In the genomic region with DNA sequence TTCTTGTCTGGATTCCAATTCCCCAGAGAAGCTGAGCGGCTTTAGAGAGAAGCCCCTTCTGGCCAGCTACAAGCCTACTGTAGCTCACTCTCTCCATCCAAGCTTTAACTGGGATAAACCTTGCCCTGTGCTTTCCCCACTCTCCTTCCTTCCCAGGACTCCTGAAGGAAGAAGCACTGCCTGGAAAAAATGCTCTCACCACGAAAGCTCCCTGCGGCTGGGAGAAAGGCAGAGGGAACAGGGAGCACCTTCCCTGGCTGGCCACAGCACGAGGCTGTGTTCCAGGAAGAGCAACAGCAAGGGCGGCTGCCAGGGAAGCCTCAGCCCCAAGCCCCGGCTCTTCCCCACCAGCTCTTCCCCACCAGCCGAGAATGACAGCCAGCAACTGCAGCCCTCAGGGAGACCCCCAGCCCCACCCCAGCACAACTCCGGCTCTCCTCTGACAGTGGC, we compare ENCODE assay signal across 8 cellular contexts. TPM values are rescaled to one million over a fixed set of nuclear protein-coding genes. Genes with fewer than 3 reads are reported as not detected.
A peak's percentile ranks its signal among the peaks of the same experiment; 100 is the strongest.
DNase-seq lines count a peak whose midpoint lies in the region; ATAC-seq and TF ChIP-seq lines count a peak whose summit lies in the region.

No MANE protein-coding gene starts in this region.

- peak overlapping the region; percentile 94 for H3K9ac ChIP-seq in BLaER1
- H3K9ac ChIP-seq in muscle layer of colon (ENCODE audit: low read length): peak overlapping the region; percentile 78

- H3K4me2 ChIP-seq in BLaER1: peak overlapping the region; percentile 99

- H3K4me3 ChIP-seq in BLaER1 (peak overlapping the region; percentile 63), MG63 (no peak overlapping the region), dorsolateral prefrontal cortex (peak overlapping the region in 53 of 59 donors; percentile 1 to 53 (median 30)), muscle layer of colon (ENCODE audit: low read depth in 1 of 2, low read length in 2 of 2) (peak overlapping the region; percentile 15 to 67)

- ATAC-seq in HG03342 (IDR thresholded peaks at IDR 0.05; ENCODE audit: unreplicated experiment) (no peak), GM18858 (IDR thresholded peaks at IDR 0.05; ENCODE audit: unreplicated experiment) (no peak)

- TF ChIP-seq CTCF in dorsolateral prefrontal cortex (IDR thresholded peaks at IDR 0.05 in 54 of 56, conservative IDR thresholded peaks at IDR 0.05 in 2 of 56; ENCODE audit: low read depth in 1 of 56, partially characterized antibody in 56 of 56): no peak

- H3K36me3 ChIP-seq in BLaER1 (no peaks in the 10 kb centered on the region), MG63 (peaks cover 8% of the 10 kb centered on the region), muscle layer of colon (ENCODE audit: insufficient read depth, low read length) (no peaks in the 10 kb centered on the region)

- no peaks in the 10 kb centered on the region for H3K27me3 ChIP-seq in BLaER1
- no peaks in the 10 kb centered on the region for H3K27me3 ChIP-seq in MG63
- H3K27me3 ChIP-seq in dorsolateral prefrontal cortex: no peaks in the 10 kb centered on the region
- H3K27me3 ChIP-seq in muscle layer of colon (ENCODE audit: control insufficient read depth in 1 of 2, insufficient read depth in 2 of 2, low read length in 2 of 2): no peaks in the 10 kb centered on the region

- DNase-seq in MG63 (peak; percentile 43), dorsolateral prefrontal cortex (peak in 1 of 10 donors; percentile 62), HuH-7.5 (ENCODE audit: low spot score) (no peak), RKO (ENCODE audit: low spot score) (no peak)

- intact Hi-C loops in dorsolateral prefrontal cortex (cut with DNase I): loop anchor here (5.0 kb wide), 4 partner anchors 32 to 327 kb away; a partner anchor contains a TSS

- H3K9me3 ChIP-seq in BLaER1 (no peaks in the 10 kb centered on the region), MG63 (no peaks in the 10 kb centered on the region), muscle layer of colon (ENCODE audit: low read length) (no peaks in the 10 kb centered on the region)

- peaks cover 97% of the 10 kb centered on the region for H4K20me1 ChIP-seq in BLaER1

- H3K27ac ChIP-seq in BLaER1 (peak overlapping the region; percentile 98), dorsolateral prefrontal cortex (peak overlapping the region; percentile 49 to 99 (median 91)), muscle layer of colon (ENCODE audit: low read depth, low read length) (peak overlapping the region; percentile 82)

- H3K4me1 ChIP-seq in BLaER1 (peaks cover 90% of the 10 kb centered on the region), muscle layer of colon (ENCODE audit: insufficient read depth, low read length) (peaks cover 87% of the 10 kb centered on the region)

RNA-seq across cellular contexts. Expression of a gene that starts 40.8 kb away (rescaled TPM):
- 22.1 and 38.5 TPM in 2 replicates for total RNA-seq in MG63 (2014; rRNA removed; shearing (Covaris generic); ENCODE audit: low replicate concordance)
- 100 to 1,000 TPM in 119 of 120 experiments, 10 to 100 TPM in 1; 87.5 to 250 (median 176) TPM for total RNA-seq in dorsolateral prefrontal cortex
